16 cellular contexts compared by ENCODE assay signal in genomic region chr11:111359223-111360149, GRCh38. TPM values are rescaled to one million over a fixed set of nuclear protein-coding genes. Genes with fewer than 3 reads are reported as not detected.
DNase-seq lines count a peak whose midpoint lies in the region; ATAC-seq and TF ChIP-seq lines count a peak whose summit lies in the region.
"Had no signal": no experiment of that assay in that cellular context is flagged by ENCODE, and none has a peak within 500 bp of the region (broad histone marks: within the 10 kb centered on the region; RNA-seq: fewer than 3 reads in every experiment).

No MANE protein-coding gene starts in this region.

- no peak overlapping the region for H3K27ac ChIP-seq in A673 (ENCODE audit: low read depth, low read length, poor library complexity, severe bottlenecking)
- H3K27ac ChIP-seq in PC-9: peak overlapping the region; percentile 75; the same call in 1 of the 2 replicates
- no peak overlapping the region for H3K27ac ChIP-seq in CD8-positive, alpha-beta T cell (ENCODE audit: low read depth, low read length)

- H2AFZ ChIP-seq in PC-9: peak overlapping the region; percentile 65; the same call in 1 of the 2 replicates

- peak; percentile 7 for ATAC-seq in left colon
- no peak for ATAC-seq in CD8-positive, alpha-beta T cell
- ATAC-seq: naive thymus-derived CD8-positive, alpha-beta T cell had no signal

- no peaks in the 10 kb centered on the region for H3K79me2 ChIP-seq in PC-9 (ENCODE audit: low read depth)

- no peaks in the 10 kb centered on the region for H3K36me3 Mint-ChIP-seq in CD8-positive, alpha-beta T cell
- H3K36me3 Mint-ChIP-seq: immature natural killer cell; naive thymus-derived CD8-positive, alpha-beta T cell had no signal

- H3K4me3 ChIP-seq in A673 (ENCODE audit: low read depth, low read length, poor library complexity, severe bottlenecking) (no peak overlapping the region), GM12864 (ENCODE audit: low read depth, low read length) (no peak overlapping the region), PC-9 (no peak overlapping the region)
- no peak overlapping the region for H3K4me3 ChIP-seq in CD8-positive, alpha-beta T cell (ENCODE audit: low read depth, low read length)

- H3K4me1 Mint-ChIP-seq in CD8-positive, alpha-beta T cell (ENCODE audit: low read depth): no peaks in the 10 kb centered on the region
- H3K4me1 Mint-ChIP-seq: immature natural killer cell had no signal

- H3K36me3 ChIP-seq in A673 (ENCODE audit: insufficient read depth, low read length, poor library complexity, severe bottlenecking): no peaks in the 10 kb centered on the region
- H3K36me3 ChIP-seq in PC-9 (ENCODE audit: low read depth): no peaks in the 10 kb centered on the region
- no peaks in the 10 kb centered on the region for H3K36me3 ChIP-seq in CD8-positive, alpha-beta T cell (ENCODE audit: insufficient read depth, low read length)

- no peak overlapping the region for H3K27ac Mint-ChIP-seq in CD8-positive, alpha-beta T cell
- H3K27ac Mint-ChIP-seq: dendritic cell treated with granulocyte-macrophage colony-stimulating factor and Interleukin-4, amounts not matched to agents 40 ng/mL and 50 ng/mL, for 4 days; immature natural killer cell; naive thymus-derived CD8-positive, alpha-beta T cell had no signal

- TF ChIP-seq CTCF in A673 (conservative IDR thresholded peaks at IDR 0.05; ENCODE audit: low read depth, low read length) (peak; percentile 37), GM12864 (IDR thresholded peaks at IDR 0.05; ENCODE audit: low read depth, low read length, missing control alignments) (peak; percentile 21), PC-9 (conservative IDR thresholded peaks at IDR 0.05) (peak; percentile 39; the same call in 1 of the 2 replicates)
- TF ChIP-seq CTCF in CD8-positive, alpha-beta T cell (IDR thresholded peaks at IDR 0.05): no peak

- H3K9me3 ChIP-seq in A673 (ENCODE audit: low read depth, low read length, poor library complexity, severe bottlenecking) (no peaks in the 10 kb centered on the region), PC-9 (ENCODE audit: insufficient read depth, low read depth) (no peaks in the 10 kb centered on the region)
- no peaks in the 10 kb centered on the region for H3K9me3 ChIP-seq in CD8-positive, alpha-beta T cell (ENCODE audit: low read length)

- no peaks in the 10 kb centered on the region for H3K9me2 ChIP-seq in PC-9 (ENCODE audit: insufficient read depth)

- BruUV-seq in A673 (replicated peaks; lab: Mats Ljungman, UMichigan) (no TSS peak), PC-9 (replicated peaks; lab: Mats Ljungman, UMichigan) (no TSS peak)

- no peak overlapping the region for H3K4me2 ChIP-seq in PC-9

- no peaks in the 10 kb centered on the region for H4K20me1 ChIP-seq in PC-9 (ENCODE audit: insufficient read depth)

- no peaks in the 10 kb centered on the region for H3K27me3 Mint-ChIP-seq in CD8-positive, alpha-beta T cell (ENCODE audit: low read depth)
- H3K27me3 Mint-ChIP-seq: dendritic cell treated with granulocyte-macrophage colony-stimulating factor and Interleukin-4, amounts not matched to agents 40 ng/mL and 50 ng/mL, for 4 days; naive thymus-derived CD8-positive, alpha-beta T cell had no signal

- intact Hi-C loops in A673 (cut with micrococcal nuclease; ENCODE audit: unreplicated experiment): no loop called here
- intact Hi-C loops in PC-9 (cut with micrococcal nuclease; ENCODE audit: unreplicated experiment): loop anchor here (10.0 kb wide), 1 partner anchor 55 kb away; no protein-coding TSS in a partner anchor
- intact Hi-C loops in left colon (cut with DNase I, micrococcal nuclease): no loop called here
- intact Hi-C loops in CD8-positive, alpha-beta T cell (cut with DNase I, micrococcal nuclease): loop anchor here (2.0 kb wide), 1 partner anchor 63 kb away; no protein-coding TSS in a partner anchor

- no peaks in the 10 kb centered on the region for H3K9me3 Mint-ChIP-seq in CD8-positive, alpha-beta T cell
- H3K9me3 Mint-ChIP-seq: dendritic cell treated with granulocyte-macrophage colony-stimulating factor and Interleukin-4, amounts not matched to agents 40 ng/mL and 50 ng/mL, for 4 days; immature natural killer cell; naive thymus-derived CD8-positive, alpha-beta T cell had no signal

- H3K27me3 ChIP-seq in A673 (replicated peaks; ENCODE audit: insufficient read depth, low read depth, low read length, poor library complexity) (no peaks in the 10 kb centered on the region), PC-9 (ENCODE audit: insufficient read depth, low read depth) (no peaks in the 10 kb centered on the region)
- no peaks in the 10 kb centered on the region for H3K27me3 ChIP-seq in CD8-positive, alpha-beta T cell (ENCODE audit: insufficient read depth, low read length)

- H3K4me3 Mint-ChIP-seq in CD8-positive, alpha-beta T cell: no peak overlapping the region
- H3K4me3 Mint-ChIP-seq: dendritic cell treated with granulocyte-macrophage colony-stimulating factor and Interleukin-4, amounts not matched to agents 40 ng/mL and 50 ng/mL, for 4 days; immature natural killer cell; naive thymus-derived CD8-positive, alpha-beta T cell had no signal

- H3K4me1 ChIP-seq in A673 (ENCODE audit: insufficient read depth, low read length, poor library complexity, severe bottlenecking): peaks cover 13% of the 10 kb centered on the region
- peaks cover 36% of the 10 kb centered on the region for H3K4me1 ChIP-seq in PC-9 (replicated peaks; ENCODE audit: insufficient read depth)
- no peaks in the 10 kb centered on the region for H3K4me1 ChIP-seq in CD8-positive, alpha-beta T cell (ENCODE audit: insufficient read depth, low read length)

- in situ Hi-C loops in ACHN (cut with HindIII; ENCODE audit: low pct_ligation_motif_present, low pct_unique_long_range_greater_than_20kb, low sequenced_read_pairs): no loop called here

- CTCF ChIA-PET in A673 (lab: Charles Lee): no interaction called here
- CTCF ChIA-PET in PC-9 (lab: Charles Lee): no interaction called here
- CTCF ChIA-PET in CD8-positive, alpha-beta T cell (lab: Charles Lee): no interaction called here

- H3F3A ChIP-seq in PC-9 (ENCODE audit: insufficient read depth, low read depth): peaks cover 16% of the 10 kb centered on the region

- POLR2A ChIA-PET in A673 (lab: Charles Lee; ENCODE audit: low non-redundant PET): no interaction called here
- POLR2A ChIA-PET in PC-9 (lab: Charles Lee; ENCODE audit: unreplicated experiment): no interaction called here
- POLR2A ChIA-PET in CD8-positive, alpha-beta T cell (lab: Charles Lee): no interaction called here

- DNase-seq in A673 (ENCODE audit: low spot score) (no peak), GM12864 (ENCODE audit: low read depth) (no peak), PC-9 (no peak), left colon (no peak), DMS79 (lab: John Stamatoyannopoulos, UW) (no peak), ACHN (no peak), hypothalamus (lab: John Stamatoyannopoulos, UW) (no peak)
- no peak for DNase-seq in CD8-positive, alpha-beta T cell
- DNase-seq: amniotic stem cell; immature natural killer cell; naive thymus-derived CD8-positive, alpha-beta T cell; NCI-H2081 treated with DMSO at 0.1 percent for 48 hours; T1000 had no signal

RNA-seq across cellular contexts. Expression of gene POU2AF1, which starts 19.6 kb away (rescaled TPM):
- total RNA-seq in A673 (2021) (not detected in 2 replicates), PC-9 (2021) (0.37 TPM in 1 of 2 replicates, not detected in the other), left colon (10 to 100 TPM in 1 of 2 donors, 1 to 10 TPM in 1; 3.8 to 10.2 TPM)
- total RNA-seq in CD8-positive, alpha-beta T cell: 1 to 10 TPM; 1.0 to 1.1 TPM
- total RNA-seq: fibroblast of villous mesenchyme, H1 had no signal

Comparison
In these comparisons a context has a peak if more than half of its experiments do, and no peak if none do; other contexts are left out.
1. intact Hi-C loops: an anchor here in PC-9 (10.0 kb wide) and CD8-positive, alpha-beta T cell (2.0 kb wide); none called in A673 and left colon.